ENCODE assay signal across 1 cellular context in the genomic region with DNA sequence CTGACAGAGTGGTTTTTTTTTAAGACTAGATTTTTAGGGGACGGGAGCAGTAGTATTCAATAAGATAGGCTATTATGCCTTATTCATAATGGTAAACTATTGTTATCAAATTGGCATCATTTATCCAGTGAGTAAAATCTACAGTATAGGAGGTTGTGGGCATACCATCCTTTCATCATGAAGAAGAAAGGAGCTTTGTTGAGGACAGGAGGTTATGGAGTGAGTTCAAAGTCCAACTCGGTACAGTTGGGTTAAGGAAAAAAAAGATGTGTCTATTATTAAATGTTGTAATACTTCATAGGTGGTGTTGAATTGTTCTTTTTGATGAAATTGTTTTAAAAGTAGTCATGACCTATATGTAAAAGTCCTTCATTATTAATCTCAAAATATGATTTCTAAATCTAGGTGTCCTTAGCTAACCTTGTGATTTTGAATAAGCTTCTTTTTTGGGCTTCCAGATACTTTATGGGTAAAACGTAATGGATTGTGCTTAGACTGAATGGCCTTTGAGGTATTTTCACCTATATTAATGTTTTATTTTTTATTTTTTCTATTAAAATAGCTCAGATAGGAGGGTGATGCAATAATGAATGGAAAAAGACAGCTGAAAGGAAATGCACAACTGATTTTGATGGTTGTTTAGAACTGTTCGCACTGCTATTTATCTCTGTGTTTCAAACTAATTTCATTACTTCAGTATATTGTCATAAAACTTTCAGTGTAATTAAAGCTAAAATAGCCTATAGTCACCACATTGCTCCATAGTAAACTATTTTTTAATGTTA.
TF ChIP-seq lines count a peak whose summit lies in the region.

No MANE protein-coding gene starts in this region.

TF ChIP-seq in WTC11, 78 proteins besides CTCF, POLR2A, EP300 and RAD21 (continued from another document):
- TF ChIP-seq, protein P1, sequence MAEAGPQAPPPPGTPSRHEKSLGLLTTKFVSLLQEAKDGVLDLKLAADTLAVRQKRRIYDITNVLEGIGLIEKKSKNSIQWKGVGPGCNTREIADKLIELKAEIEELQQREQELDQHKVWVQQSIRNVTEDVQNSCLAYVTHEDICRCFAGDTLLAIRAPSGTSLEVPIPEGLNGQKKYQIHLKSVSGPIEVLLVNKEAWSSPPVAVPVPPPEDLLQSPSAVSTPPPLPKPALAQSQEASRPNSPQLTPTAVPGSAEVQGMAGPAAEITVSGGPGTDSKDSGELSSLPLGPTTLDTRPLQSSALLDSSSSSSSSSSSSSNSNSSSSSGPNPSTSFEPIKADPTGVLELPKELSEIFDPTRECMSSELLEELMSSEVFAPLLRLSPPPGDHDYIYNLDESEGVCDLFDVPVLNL (CRISPR knock-in tag; IDR thresholded peaks at IDR 0.05; ENCODE audit: borderline replicate concordance, low read depth): no peak
- TF ChIP-seq TEAD1 (CRISPR knock-in tag; IDR thresholded peaks at IDR 0.05) (no peak), ZNF263 (CRISPR knock-in tag; IDR thresholded peaks at IDR 0.05; ENCODE audit: low read depth) (no peak), RELA (CRISPR knock-in tag; IDR thresholded peaks at IDR 0.05; ENCODE audit: borderline replicate concordance) (no peak)
- TF ChIP-seq, protein P2, sequence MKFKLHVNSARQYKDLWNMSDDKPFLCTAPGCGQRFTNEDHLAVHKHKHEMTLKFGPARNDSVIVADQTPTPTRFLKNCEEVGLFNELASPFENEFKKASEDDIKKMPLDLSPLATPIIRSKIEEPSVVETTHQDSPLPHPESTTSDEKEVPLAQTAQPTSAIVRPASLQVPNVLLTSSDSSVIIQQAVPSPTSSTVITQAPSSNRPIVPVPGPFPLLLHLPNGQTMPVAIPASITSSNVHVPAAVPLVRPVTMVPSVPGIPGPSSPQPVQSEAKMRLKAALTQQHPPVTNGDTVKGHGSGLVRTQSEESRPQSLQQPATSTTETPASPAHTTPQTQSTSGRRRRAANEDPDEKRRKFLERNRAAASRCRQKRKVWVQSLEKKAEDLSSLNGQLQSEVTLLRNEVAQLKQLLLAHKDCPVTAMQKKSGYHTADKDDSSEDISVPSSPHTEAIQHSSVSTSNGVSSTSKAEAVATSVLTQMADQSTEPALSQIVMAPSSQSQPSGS (CRISPR knock-in tag; IDR thresholded peaks at IDR 0.05; ENCODE audit: borderline replicate concordance, low read depth): no peak
- TF ChIP-seq, protein P3, sequence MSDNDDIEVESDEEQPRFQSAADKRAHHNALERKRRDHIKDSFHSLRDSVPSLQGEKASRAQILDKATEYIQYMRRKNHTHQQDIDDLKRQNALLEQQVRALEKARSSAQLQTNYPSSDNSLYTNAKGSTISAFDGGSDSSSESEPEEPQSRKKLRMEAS (CRISPR knock-in tag; IDR thresholded peaks at IDR 0.05): no peak
